In the genomic region with DNA sequence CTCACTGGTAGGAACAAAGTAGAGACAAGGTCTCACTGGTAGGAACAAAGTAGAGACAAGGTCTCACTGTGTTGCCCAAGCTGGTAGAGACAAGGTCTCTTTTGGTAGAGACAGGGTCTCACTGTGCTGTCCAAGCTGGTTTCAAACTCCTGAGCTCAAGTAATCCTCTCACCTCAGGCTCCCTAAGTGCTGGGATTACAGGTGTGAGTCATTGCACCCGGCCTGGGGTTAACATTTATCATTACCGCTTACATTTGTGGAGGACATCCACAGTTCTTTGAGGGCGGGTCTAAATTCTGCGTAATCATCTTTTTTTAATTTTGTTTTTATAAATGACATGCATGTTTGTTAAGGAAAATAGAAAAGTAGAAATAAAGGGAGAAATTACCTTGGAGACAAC, we compare ENCODE assay signal across 26 cellular contexts.
"Had no signal": no experiment of that assay in that cellular context is flagged by ENCODE, and none has a peak within 500 bp of the region (broad histone marks: within the 10 kb centered on the region; RNA-seq: fewer than 3 reads in every experiment).

No MANE protein-coding gene starts in this region.

- H3K36me3 ChIP-seq: gastroesophageal sphincter, heart left ventricle, left lung, ovary, suprapubic skin, vagina had no signal

- H2AFZ ChIP-seq: hepatocyte had no signal

- H3K27ac ChIP-seq: gastroesophageal sphincter, heart left ventricle, hepatocyte, left lung, ovary, psoas muscle, skin epidermis, suprapubic skin, transverse colon, vagina had no signal

- H3K4me3 ChIP-seq: gastroesophageal sphincter, heart left ventricle, hepatocyte, left lung, ovary, psoas muscle, skin epidermis, suprapubic skin, transverse colon, vagina had no signal

- H3K4me2 ChIP-seq: hepatocyte had no signal

- DNase-seq: cortex of kidney; effector memory CD8-positive, alpha-beta T cell; foreskin fibroblast; heart left ventricle; left cardiac atrium; left lung; mammary epithelial cell; mesendoderm; midbrain; naive thymus-derived CD4-positive, alpha-beta T cell; nephron progenitor cell; nucleus accumbens; ovary; posterior cingulate gyrus; psoas muscle; right cardiac atrium; stimulated activated CD4-positive, alpha-beta T cell treated with anti-CD3 and anti-CD28 coated beads, Interleukin-15, amount 100 ng/mL, for 24 hours; stimulated activated CD4-positive, alpha-beta T cell treated with anti-CD3 and anti-CD28 coated beads, Interleukin-2, amount 100 ng/mL, for 48 hours; stimulated activated naive CD4-positive, alpha-beta T cell; stimulated activated naive CD8-positive, alpha-beta T cell treated with anti-CD3 and anti-CD28 coated beads, Interleukin-15, amount 100 ng/mL, for 72 hours; transverse colon had no signal

- H3K9me3 ChIP-seq: gastroesophageal sphincter, ovary, suprapubic skin, vagina had no signal

- ATAC-seq: effector memory CD8-positive, alpha-beta T cell; gastroesophageal sphincter; heart left ventricle; left cardiac atrium; left lung; naive thymus-derived CD4-positive, alpha-beta T cell; psoas muscle; right cardiac atrium; stimulated activated naive CD8-positive, alpha-beta T cell treated with anti-CD3 and anti-CD28 coated beads, Interleukin-15, amount 100 ng/mL, for 72 hours had no signal

- H3K27me3 ChIP-seq: gastroesophageal sphincter, heart left ventricle, hepatocyte, left lung, ovary, suprapubic skin, transverse colon, vagina had no signal

- H3K4me1 ChIP-seq: psoas muscle, suprapubic skin, vagina had no signal
